Comparison of ENCODE assay signal across 15 cellular contexts in the genomic region with DNA sequence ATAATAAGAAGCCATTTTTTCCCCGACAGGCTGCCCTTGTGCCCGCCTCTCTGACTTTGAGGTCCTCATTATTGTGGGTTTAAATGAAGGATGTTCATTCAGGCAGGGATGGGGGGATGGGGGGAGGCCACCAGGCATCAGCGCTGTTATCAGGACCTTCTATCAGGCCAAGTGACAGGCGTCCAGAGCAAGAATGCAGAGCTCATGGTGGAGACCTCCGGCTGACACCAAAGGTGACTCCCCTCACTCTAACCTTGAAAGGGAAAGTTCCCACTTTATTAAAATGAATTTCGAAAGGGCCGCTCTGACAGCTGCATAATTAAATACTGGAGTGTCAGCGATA.
A peak's percentile ranks its signal among the peaks of the same experiment; 100 is the strongest.
DNase-seq lines count a peak whose midpoint lies in the region; ATAC-seq and TF ChIP-seq lines count a peak whose summit lies in the region.
"Had no signal": no experiment of that assay in that cellular context is flagged by ENCODE, and none has a peak within 500 bp of the region (broad histone marks: within the 10 kb centered on the region; RNA-seq: fewer than 3 reads in every experiment).

No MANE protein-coding gene starts in this region.

- peak overlapping the region; percentile 10 for H3K4me3 Mint-ChIP-seq in stimulated activated naive CD8-positive, alpha-beta T cell treated with anti-CD3 and anti-CD28 coated beads, Interleukin-15, Interleukin-2, amounts not matched to agents 100 ng/mL and 50 ng/mL, for 24 hours
- H3K4me3 Mint-ChIP-seq in stimulated activated naive CD8-positive, alpha-beta T cell treated with anti-CD3 and anti-CD28 coated beads, Interleukin-15, amount 100 ng/mL, for 72 hours: no peak overlapping the region
- peak overlapping the region; percentile 3 for H3K4me3 Mint-ChIP-seq in neural crest cell

- H3K27ac Mint-ChIP-seq in stimulated activated naive CD8-positive, alpha-beta T cell treated with anti-CD3 and anti-CD28 coated beads, Interleukin-15, Interleukin-2, amounts not matched to agents 100 ng/mL and 50 ng/mL, for 24 hours: no peak overlapping the region
- H3K27ac Mint-ChIP-seq in stimulated activated naive CD8-positive, alpha-beta T cell treated with anti-CD3 and anti-CD28 coated beads, Interleukin-15, amount 100 ng/mL, for 72 hours: no peak overlapping the region
- H3K27ac Mint-ChIP-seq in neural crest cell (ENCODE audit: unreplicated experiment): no peak overlapping the region
- H3K27ac Mint-ChIP-seq: activated naive CD4-positive, alpha-beta T cell treated with anti-CD3 and anti-CD28 coated beads, Interleukin-2, amount 50 U/mL, for 24 hours had no signal

- ATAC-seq in stimulated activated naive CD8-positive, alpha-beta T cell treated with anti-CD3 and anti-CD28 coated beads, Interleukin-15, amount 100 ng/mL, for 72 hours: no peak
- ATAC-seq: heart left ventricle had no signal

- H3K4me1 Mint-ChIP-seq in stimulated activated naive CD8-positive, alpha-beta T cell treated with anti-CD3 and anti-CD28 coated beads, Interleukin-15, Interleukin-2, amounts not matched to agents 100 ng/mL and 50 ng/mL, for 24 hours (ENCODE audit: low read depth): peaks cover 22% of the 10 kb centered on the region
- peaks cover 10% of the 10 kb centered on the region for H3K4me1 Mint-ChIP-seq in stimulated activated naive CD8-positive, alpha-beta T cell treated with anti-CD3 and anti-CD28 coated beads, Interleukin-15, amount 100 ng/mL, for 72 hours
- peaks cover 44% of the 10 kb centered on the region for H3K4me1 Mint-ChIP-seq in neural crest cell

- peaks cover 7% of the 10 kb centered on the region for H3K9me3 Mint-ChIP-seq in stimulated activated naive CD8-positive, alpha-beta T cell treated with anti-CD3 and anti-CD28 coated beads, Interleukin-15, Interleukin-2, amounts not matched to agents 100 ng/mL and 50 ng/mL, for 24 hours
- H3K9me3 Mint-ChIP-seq in stimulated activated naive CD8-positive, alpha-beta T cell treated with anti-CD3 and anti-CD28 coated beads, Interleukin-15, amount 100 ng/mL, for 72 hours: peaks cover 8% of the 10 kb centered on the region in 2 donors
- H3K9me3 Mint-ChIP-seq in neural crest cell: peaks cover 6% of the 10 kb centered on the region

- no peaks in the 10 kb centered on the region for H3K27me3 Mint-ChIP-seq in stimulated activated naive CD8-positive, alpha-beta T cell treated with anti-CD3 and anti-CD28 coated beads, Interleukin-15, Interleukin-2, amounts not matched to agents 100 ng/mL and 50 ng/mL, for 24 hours
- no peaks in the 10 kb centered on the region for H3K27me3 Mint-ChIP-seq in stimulated activated naive CD8-positive, alpha-beta T cell treated with anti-CD3 and anti-CD28 coated beads, Interleukin-15, amount 100 ng/mL, for 72 hours
- H3K27me3 Mint-ChIP-seq in neural crest cell (ENCODE audit: low read depth): no peaks in the 10 kb centered on the region
- H3K27me3 Mint-ChIP-seq: activated naive CD4-positive, alpha-beta T cell treated with anti-CD3 and anti-CD28 coated beads, Interleukin-2, amount 50 U/mL, for 24 hours had no signal

- no peak for TF ChIP-seq CTCF in neural crest cell (conservative IDR thresholded peaks at IDR 0.05)

- peaks cover 10% of the 10 kb centered on the region for H3K36me3 Mint-ChIP-seq in stimulated activated naive CD8-positive, alpha-beta T cell treated with anti-CD3 and anti-CD28 coated beads, Interleukin-15, Interleukin-2, amounts not matched to agents 100 ng/mL and 50 ng/mL, for 24 hours (ENCODE audit: low read depth)
- peaks cover 4% of the 10 kb centered on the region for H3K36me3 Mint-ChIP-seq in neural crest cell (ENCODE audit: low read depth)

- peak overlapping the region; percentile 7 for H3K27ac ChIP-seq in caudate nucleus (ENCODE audit: low read depth, low read length)
- H3K27ac ChIP-seq: colonic mucosa had no signal

- no peak for DNase-seq in stimulated activated naive CD8-positive, alpha-beta T cell treated with anti-CD3 and anti-CD28 coated beads, Interleukin-15, amount 100 ng/mL, for 72 hours
- DNase-seq in caudate nucleus (lab: John Stamatoyannopoulos, UW) (no peak), neural crest cell (ENCODE audit: low read depth, low spot score) (no peak), MV-4-11 (lab: John Stamatoyannopoulos, UW) (no peak), NCI-H446 treated with DMSO at 0.1 percent for 48 hours (lab: John Stamatoyannopoulos, UW) (no peak), NCI-H1092 treated with DMSO at 0.1 percent for 48 hours (lab: John Stamatoyannopoulos, UW) (no peak), NCI-H510A treated with DMSO at 0.1 percent for 48 hours (lab: John Stamatoyannopoulos, UW) (no peak)
- DNase-seq: activated CD4-positive, alpha-beta T cell treated with anti-CD3 and anti-CD28 coated beads, Interleukin-2, amount 50 U/mL, for 1 hour; CD8-positive, alpha-beta memory T cell; colonic mucosa; NCI-H510A; SW 1271 had no signal

Comparison
In these comparisons a context has a peak if more than half of its experiments do, and no peak if none do; other contexts are left out.
1. H3K4me3 Mint-ChIP-seq: peak in stimulated activated naive CD8-positive, alpha-beta T cell treated with anti-CD3 and anti-CD28 coated beads, Interleukin-15, Interleukin-2, amounts not matched to agents 100 ng/mL and 50 ng/mL, for 24 hours (single experiment) and neural crest cell (single experiment); none in stimulated activated naive CD8-positive, alpha-beta T cell treated with anti-CD3 and anti-CD28 coated beads, Interleukin-15, amount 100 ng/mL, for 72 hours (0 of 2).